Comparison of ENCODE assay signal across 19 cellular contexts in the genomic region with DNA sequence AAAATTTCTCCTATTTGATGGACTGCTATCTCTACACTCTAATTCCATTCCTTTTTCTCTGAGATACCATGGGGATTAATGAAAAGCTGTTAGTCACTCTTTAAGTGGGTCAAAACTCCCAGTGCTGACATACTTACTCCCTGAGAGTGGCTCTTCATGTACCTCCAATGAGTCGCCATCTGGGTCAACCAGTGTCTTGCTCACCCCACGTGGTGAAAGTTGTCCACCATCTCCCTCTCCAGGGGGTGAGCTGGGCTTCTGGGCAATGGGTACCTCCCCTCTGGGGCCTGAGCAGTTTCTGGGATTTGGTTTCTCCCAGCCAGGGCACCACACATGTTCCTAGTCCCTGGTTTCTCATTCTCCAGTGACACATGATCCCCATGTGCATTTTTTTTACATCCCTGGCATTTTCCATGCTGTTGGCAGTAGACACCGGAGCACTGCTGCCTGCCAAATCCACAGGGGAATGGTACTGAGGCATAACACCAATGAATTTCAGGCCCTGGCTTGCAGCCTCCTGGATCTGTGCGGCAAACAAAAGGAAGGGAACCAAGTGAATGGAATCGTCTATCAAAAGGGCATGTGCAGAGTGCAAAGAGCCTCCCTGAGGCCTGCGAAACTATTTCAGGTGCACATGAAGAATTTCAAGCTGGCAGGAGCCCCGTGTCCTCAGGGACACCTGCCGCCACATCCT.
DNase-seq lines count a peak whose midpoint lies in the region; ATAC-seq and TF ChIP-seq lines count a peak whose summit lies in the region.
"Had no signal": no experiment of that assay in that cellular context is flagged by ENCODE, and none has a peak within 500 bp of the region (broad histone marks: within the 10 kb centered on the region; RNA-seq: fewer than 3 reads in every experiment).

No MANE protein-coding gene starts in this region.

- POLR2A ChIA-PET in activated CD4-positive, alpha-beta memory T cell treated with anti-CD3 and anti-CD28 coated beads for 36 hours (lab: Charles Lee): no interaction called here
- POLR2A ChIA-PET in activated CD4-positive, alpha-beta memory T cell treated with anti-CD3 and anti-CD28 coated beads, Interleukin-2, amount 10 ng/mL, durations not matched to agents 7 days and 5 days (lab: Charles Lee): no interaction called here

- no peaks in the 10 kb centered on the region for H3K36me3 ChIP-seq in MG63
- H3K36me3 ChIP-seq: breast epithelium had no signal

- H3K9me3 Mint-ChIP-seq in activated CD4-positive, alpha-beta memory T cell treated with anti-CD3 and anti-CD28 coated beads for 36 hours: no peaks in the 10 kb centered on the region
- H3K9me3 Mint-ChIP-seq in activated CD4-positive, alpha-beta memory T cell treated with anti-CD3 and anti-CD28 coated beads, Interleukin-2, amount 10 ng/mL, durations not matched to agents 7 days and 5 days: no peaks in the 10 kb centered on the region
- no peaks in the 10 kb centered on the region for H3K9me3 Mint-ChIP-seq in stimulated activated effector memory CD8-positive, alpha-beta T cell treated with anti-CD3 and anti-CD28 coated beads, Interleukin-12 subunit alpha, Interleukin-12 subunit beta, amount 100 ng/mL, for 72 hours
- H3K9me3 Mint-ChIP-seq in chondrocyte (ENCODE audit: low read depth): no peaks in the 10 kb centered on the region
- H3K9me3 Mint-ChIP-seq: nephron progenitor cell, type B pancreatic cell had no signal

- no peaks in the 10 kb centered on the region for H3K36me3 Mint-ChIP-seq in activated CD4-positive, alpha-beta memory T cell treated with anti-CD3 and anti-CD28 coated beads for 36 hours
- H3K36me3 Mint-ChIP-seq in activated CD4-positive, alpha-beta memory T cell treated with anti-CD3 and anti-CD28 coated beads, Interleukin-2, amount 10 ng/mL, durations not matched to agents 7 days and 5 days (ENCODE audit: low read depth): no peaks in the 10 kb centered on the region
- no peaks in the 10 kb centered on the region for H3K36me3 Mint-ChIP-seq in stimulated activated effector memory CD8-positive, alpha-beta T cell treated with anti-CD3 and anti-CD28 coated beads, Interleukin-12 subunit alpha, Interleukin-12 subunit beta, amount 100 ng/mL, for 72 hours
- no peaks in the 10 kb centered on the region for H3K36me3 Mint-ChIP-seq in chondrocyte (ENCODE audit: low read depth)
- H3K36me3 Mint-ChIP-seq: type B pancreatic cell had no signal

- intact Hi-C loops in activated CD4-positive, alpha-beta memory T cell treated with anti-CD3 and anti-CD28 coated beads for 36 hours (cut with micrococcal nuclease): no loop called here

- peak; percentile 20 for DNase-seq in activated CD4-positive, alpha-beta memory T cell treated with anti-CD3 and anti-CD28 coated beads for 36 hours
- no peak for DNase-seq in activated CD4-positive, alpha-beta memory T cell treated with anti-CD3 and anti-CD28 coated beads, Interleukin-2, amount 10 ng/mL, durations not matched to agents 7 days and 5 days
- DNase-seq in MG63: peak; percentile 72
- DNase-seq in cardiac fibroblast (ENCODE audit: low read depth in 2 of 2): peak; percentile 22 to 50
- no peak for DNase-seq in stimulated activated effector memory CD8-positive, alpha-beta T cell treated with anti-CD3 and anti-CD28 coated beads, Interleukin-12 subunit alpha, Interleukin-12 subunit beta, amount 100 ng/mL, for 72 hours (ENCODE audit: low spot score in 2 of 2)
- no peak for DNase-seq in DMS114 treated with DMSO at 0.1 percent for 48 hours (lab: John Stamatoyannopoulos, UW; ENCODE audit: unreplicated experiment)
- no peak for DNase-seq in chondrocyte (ENCODE audit: low spot score)
- DNase-seq: ACHN; activated CD4-positive, alpha-beta T cell treated with anti-CD3 and anti-CD28 coated beads for 1 hour; activated effector memory CD4-positive, alpha-beta T cell treated with Interleukin-2 at 50 U/mL for 16 hours; hippocampal formation; left colon; NCI-H2029; nephron progenitor cell; small intestine had no signal

- H3K4me3 ChIP-seq in MG63 (no peak overlapping the region), cardiac fibroblast (replicated peaks in 1 of 2; ENCODE audit: low read depth in 2 of 2, low read length in 2 of 2) (no peak overlapping the region)
- H3K4me3 ChIP-seq: breast epithelium, K562 had no signal

- no peak overlapping the region for H3K27ac Mint-ChIP-seq in activated CD4-positive, alpha-beta memory T cell treated with anti-CD3 and anti-CD28 coated beads for 36 hours
- H3K27ac Mint-ChIP-seq in activated CD4-positive, alpha-beta memory T cell treated with anti-CD3 and anti-CD28 coated beads, Interleukin-2, amount 10 ng/mL, durations not matched to agents 7 days and 5 days: no peak overlapping the region
- no peak overlapping the region for H3K27ac Mint-ChIP-seq in stimulated activated effector memory CD8-positive, alpha-beta T cell treated with anti-CD3 and anti-CD28 coated beads, Interleukin-12 subunit alpha, Interleukin-12 subunit beta, amount 100 ng/mL, for 72 hours
- H3K27ac Mint-ChIP-seq in chondrocyte (ENCODE audit: unreplicated experiment): no peak overlapping the region
- H3K27ac Mint-ChIP-seq: nephron progenitor cell, type B pancreatic cell had no signal

- TF ChIP-seq CTCF in cardiac fibroblast (IDR thresholded peaks at IDR 0.05; ENCODE audit: low read depth, low read length) (no peak), chondrocyte (IDR thresholded peaks at IDR 0.05) (no peak)

- H3K27me3 Mint-ChIP-seq in activated CD4-positive, alpha-beta memory T cell treated with anti-CD3 and anti-CD28 coated beads for 36 hours: no peaks in the 10 kb centered on the region
- no peaks in the 10 kb centered on the region for H3K27me3 Mint-ChIP-seq in activated CD4-positive, alpha-beta memory T cell treated with anti-CD3 and anti-CD28 coated beads, Interleukin-2, amount 10 ng/mL, durations not matched to agents 7 days and 5 days
- H3K27me3 Mint-ChIP-seq in chondrocyte (ENCODE audit: low read depth): no peaks in the 10 kb centered on the region
- H3K27me3 Mint-ChIP-seq: type B pancreatic cell had no signal

- H3K4me1 Mint-ChIP-seq in activated CD4-positive, alpha-beta memory T cell treated with anti-CD3 and anti-CD28 coated beads for 36 hours (ENCODE audit: low read depth): peaks cover 4% of the 10 kb centered on the region
- H3K4me1 Mint-ChIP-seq in activated CD4-positive, alpha-beta memory T cell treated with anti-CD3 and anti-CD28 coated beads, Interleukin-2, amount 10 ng/mL, durations not matched to agents 7 days and 5 days: no peaks in the 10 kb centered on the region
- H3K4me1 Mint-ChIP-seq in stimulated activated effector memory CD8-positive, alpha-beta T cell treated with anti-CD3 and anti-CD28 coated beads, Interleukin-12 subunit alpha, Interleukin-12 subunit beta, amount 100 ng/mL, for 72 hours: no peaks in the 10 kb centered on the region
- H3K4me1 Mint-ChIP-seq in chondrocyte (ENCODE audit: low read depth): no peaks in the 10 kb centered on the region
- H3K4me1 Mint-ChIP-seq: nephron progenitor cell had no signal

- peak; percentile 68 for ATAC-seq in stimulated activated effector memory CD8-positive, alpha-beta T cell treated with anti-CD3 and anti-CD28 coated beads, Interleukin-12 subunit alpha, Interleukin-12 subunit beta, amount 100 ng/mL, for 72 hours
- ATAC-seq in GM21390 (IDR thresholded peaks at IDR 0.05; ENCODE audit: unreplicated experiment): no peak
- ATAC-seq: K562, left colon had no signal

- CTCF ChIA-PET in activated CD4-positive, alpha-beta memory T cell treated with anti-CD3 and anti-CD28 coated beads for 36 hours (lab: Charles Lee): no interaction called here
- CTCF ChIA-PET in activated CD4-positive, alpha-beta memory T cell treated with anti-CD3 and anti-CD28 coated beads, Interleukin-2, amount 10 ng/mL, durations not matched to agents 7 days and 5 days (lab: Charles Lee): no interaction called here

- H3K4me3 Mint-ChIP-seq in activated CD4-positive, alpha-beta memory T cell treated with anti-CD3 and anti-CD28 coated beads for 36 hours: no peak overlapping the region
- H3K4me3 Mint-ChIP-seq in activated CD4-positive, alpha-beta memory T cell treated with anti-CD3 and anti-CD28 coated beads, Interleukin-2, amount 10 ng/mL, durations not matched to agents 7 days and 5 days: no peak overlapping the region
- no peak overlapping the region for H3K4me3 Mint-ChIP-seq in stimulated activated effector memory CD8-positive, alpha-beta T cell treated with anti-CD3 and anti-CD28 coated beads, Interleukin-12 subunit alpha, Interleukin-12 subunit beta, amount 100 ng/mL, for 72 hours
- no peak overlapping the region for H3K4me3 Mint-ChIP-seq in chondrocyte (ENCODE audit: unreplicated experiment)
- H3K4me3 Mint-ChIP-seq: nephron progenitor cell, type B pancreatic cell had no signal

- no peaks in the 10 kb centered on the region for H3K9me3 ChIP-seq in MG63
- H3K9me3 ChIP-seq: breast epithelium had no signal

- H3K27me3 ChIP-seq in MG63: no peaks in the 10 kb centered on the region
- H3K27me3 ChIP-seq: breast epithelium had no signal

Comparison
In these comparisons a context has a peak if more than half of its experiments do, and no peak if none do; other contexts are left out.
1. DNase-seq: peak in activated CD4-positive, alpha-beta memory T cell treated with anti-CD3 and anti-CD28 coated beads for 36 hours (single experiment), MG63 (single experiment) and cardiac fibroblast (2 of 2); none in activated CD4-positive, alpha-beta memory T cell treated with anti-CD3 and anti-CD28 coated beads, Interleukin-2, amount 10 ng/mL, durations not matched to agents 7 days and 5 days (single experiment), stimulated activated effector memory CD8-positive, alpha-beta T cell treated with anti-CD3 and anti-CD28 coated beads, Interleukin-12 subunit alpha, Interleukin-12 subunit beta, amount 100 ng/mL, for 72 hours (0 of 2), DMS114 treated with DMSO at 0.1 percent for 48 hours (single experiment) and chondrocyte (single experiment).